Comparison of ENCODE assay signal across 26 cellular contexts in the genomic region with DNA sequence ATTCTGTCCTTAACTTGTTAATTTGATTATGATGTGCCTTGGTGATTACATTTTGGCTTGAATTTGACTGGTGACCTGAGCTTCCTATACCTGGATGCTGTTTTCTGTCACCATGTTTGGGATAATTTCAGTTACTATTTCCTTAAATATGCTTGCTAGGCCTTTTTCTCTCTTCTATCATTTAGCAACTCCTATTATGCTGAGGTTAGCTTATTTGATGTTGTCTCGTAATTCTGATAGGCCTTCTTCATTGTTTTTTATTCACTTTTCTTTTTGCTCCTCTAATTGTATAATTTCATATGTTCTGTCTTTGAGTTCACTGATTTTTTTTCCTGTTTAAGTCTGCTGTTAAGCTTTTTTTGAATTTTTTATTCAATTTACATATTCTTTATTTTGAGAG.
"Had no signal": no experiment of that assay in that cellular context is flagged by ENCODE, and none has a peak within 500 bp of the region (broad histone marks: within the 10 kb centered on the region; RNA-seq: fewer than 3 reads in every experiment).

No MANE protein-coding gene starts in this region.

- H3K27ac Mint-ChIP-seq: mesothelial cell of epicardium, naive B cell had no signal

- H3K36me3 ChIP-seq: esophagus squamous epithelium, gastrocnemius medialis, heart right ventricle, left lung, lower lobe of right lung had no signal

- FAIRE-seq: endometrium, keratinocyte had no signal

- H3K27me3 ChIP-seq: dorsolateral prefrontal cortex, esophagus squamous epithelium, gastrocnemius medialis, heart right ventricle, left lung had no signal

- H3K27ac ChIP-seq: coronary artery, dorsolateral prefrontal cortex, epithelial cell of prostate, esophagus squamous epithelium, gastrocnemius medialis, heart right ventricle, left lung, lower lobe of right lung had no signal

- H3K4me3 ChIP-seq: coronary artery, dorsolateral prefrontal cortex, esophagus squamous epithelium, gastrocnemius medialis, heart right ventricle, left lung, lower lobe of right lung, mucosa of descending colon had no signal

- DNase-seq: dermis blood vessel endothelial cell; dorsolateral prefrontal cortex; effector CD4-positive, alpha-beta T cell; effector memory CD4-positive, alpha-beta T cell; erythroblast; esophagus squamous epithelium; foreskin fibroblast; foreskin melanocyte; gastrocnemius medialis; glutamatergic neuron; head of caudate nucleus; heart right ventricle; hippocampal formation; left cardiac atrium; left lung; left ventricle myocardium superior; lower lobe of right lung; mesenchymal stem cell; mucosa of descending colon; naive B cell had no signal

- H3K4me1 Mint-ChIP-seq: mesothelial cell of epicardium, naive B cell had no signal

- H3K9me3 ChIP-seq: gastrocnemius medialis had no signal

- ATAC-seq: esophagus mucosa, gastrocnemius medialis, heart right ventricle, left cardiac atrium, left lung, left ventricle myocardium superior, lower lobe of right lung, mucosa of descending colon had no signal

- H3K4me1 ChIP-seq: esophagus squamous epithelium, gastrocnemius medialis, heart right ventricle, left lung, lower lobe of right lung had no signal

- H3K4me3 Mint-ChIP-seq: mesothelial cell of epicardium, naive B cell had no signal
